17 cellular contexts compared by ENCODE assay signal in the genomic region with DNA sequence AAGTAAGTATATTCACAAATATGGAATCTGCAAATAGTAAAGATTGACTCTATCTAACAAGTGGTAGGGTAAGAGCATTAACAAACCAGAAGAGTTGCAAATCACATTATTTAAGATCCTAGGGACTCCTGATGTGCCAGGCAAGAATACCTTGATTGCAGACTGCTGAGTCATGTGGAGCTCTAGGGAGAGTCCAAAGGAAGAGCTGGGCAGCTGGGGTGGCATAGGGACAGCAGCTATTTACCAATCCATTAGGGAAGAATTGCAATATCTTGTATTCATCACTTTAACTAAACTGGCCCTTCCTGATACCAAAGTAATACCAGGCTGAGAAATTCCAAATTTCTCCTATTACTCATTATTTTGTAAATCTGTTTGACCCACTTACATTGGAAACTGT. TPM values are rescaled to one million over a fixed set of nuclear protein-coding genes. Genes with fewer than 3 reads are reported as not detected.
"Had no signal": no experiment of that assay in that cellular context is flagged by ENCODE, and none has a peak within 500 bp of the region (broad histone marks: within the 10 kb centered on the region; RNA-seq: fewer than 3 reads in every experiment).

No MANE protein-coding gene starts in this region.

- DNase-seq: activated CD4-positive, alpha-beta memory T cell treated with anti-CD3 and anti-CD28 coated beads, Interleukin-2, amount 10 ng/mL, durations not matched to agents 7 days and 5 days; activated CD4-positive, alpha-beta T cell treated with anti-CD3 and anti-CD28 coated beads for 36 hours; activated effector memory CD4-positive, alpha-beta T cell treated with Interleukin-2 at 50 U/mL for 16 hours; activated T-cell treated with anti-CD3 and anti-CD28 coated beads, Interleukin-2, amount 50 U/mL, for 4 hours; adrenal gland; caudate nucleus; foreskin melanocyte; lower lobe of right lung; midbrain had no signal

- H3K4me1 ChIP-seq: adrenal gland had no signal

- ATAC-seq: activated CD4-positive, alpha-beta T cell treated with anti-CD3 and anti-CD28 coated beads for 36 hours; activated T-cell treated with anti-CD3 and anti-CD28 coated beads, Interleukin-2, amount 50 U/mL, for 4 hours; stimulated activated effector memory CD8-positive, alpha-beta T cell treated with anti-CD3 and anti-CD28 coated beads, Interleukin-12 subunit alpha, Interleukin-12 subunit beta, amount 100 ng/mL, for 72 hours had no signal

- FAIRE-seq: colon, endometrium had no signal

- H3K27me3 Mint-ChIP-seq: activated naive CD4-positive, alpha-beta T cell treated with anti-CD3 and anti-CD28 coated beads, Interleukin-2, amount 50 U/mL, for 24 hours had no signal

- H3K27ac ChIP-seq: adrenal gland, lower lobe of right lung, thoracic aorta had no signal

- H3K4me1 Mint-ChIP-seq: activated CD4-positive, alpha-beta memory T cell treated with anti-CD3 and anti-CD28 coated beads, Interleukin-2, amount 10 ng/mL, durations not matched to agents 7 days and 5 days; activated CD4-positive, alpha-beta T cell treated with anti-CD3 and anti-CD28 coated beads for 36 hours; activated naive CD4-positive, alpha-beta T cell treated with anti-CD3 and anti-CD28 coated beads, Interleukin-2, amount 50 U/mL, for 24 hours; neural crest cell; stimulated activated effector memory CD8-positive, alpha-beta T cell treated with anti-CD3 and anti-CD28 coated beads, Interleukin-12 subunit alpha, Interleukin-12 subunit beta, amount 100 ng/mL, for 72 hours had no signal

- H3K9me3 Mint-ChIP-seq: activated CD4-positive, alpha-beta memory T cell treated with anti-CD3 and anti-CD28 coated beads, Interleukin-2, amount 10 ng/mL, durations not matched to agents 7 days and 5 days; activated naive CD4-positive, alpha-beta T cell treated with anti-CD3 and anti-CD28 coated beads, Interleukin-2, amount 50 U/mL, for 24 hours; activated T-cell treated with anti-CD3 and anti-CD28 coated beads, Interleukin-2, amount 50 U/mL, for 4 hours; stimulated activated effector memory CD8-positive, alpha-beta T cell treated with anti-CD3 and anti-CD28 coated beads, Interleukin-12 subunit alpha, Interleukin-12 subunit beta, amount 100 ng/mL, for 72 hours had no signal

- H3K9me3 ChIP-seq: adrenal gland, lower lobe of right lung, thoracic aorta had no signal

- H3K27ac Mint-ChIP-seq: activated CD4-positive, alpha-beta memory T cell treated with anti-CD3 and anti-CD28 coated beads, Interleukin-2, amount 10 ng/mL, durations not matched to agents 7 days and 5 days; activated CD4-positive, alpha-beta T cell treated with anti-CD3 and anti-CD28 coated beads for 36 hours; activated naive CD4-positive, alpha-beta T cell treated with anti-CD3 and anti-CD28 coated beads, Interleukin-2, amount 50 U/mL, for 24 hours; stimulated activated effector memory CD8-positive, alpha-beta T cell treated with anti-CD3 and anti-CD28 coated beads, Interleukin-12 subunit alpha, Interleukin-12 subunit beta, amount 100 ng/mL, for 72 hours had no signal

- H3K36me3 Mint-ChIP-seq: activated naive CD4-positive, alpha-beta T cell treated with anti-CD3 and anti-CD28 coated beads, Interleukin-2, amount 50 U/mL, for 24 hours; stimulated activated effector memory CD8-positive, alpha-beta T cell treated with anti-CD3 and anti-CD28 coated beads, Interleukin-12 subunit alpha, Interleukin-12 subunit beta, amount 100 ng/mL, for 72 hours had no signal

- H3K36me3 ChIP-seq: adrenal gland, lower lobe of right lung, thoracic aorta had no signal

- H3K4me3 ChIP-seq: adrenal gland, lower lobe of right lung, thoracic aorta had no signal

- H3K4me3 Mint-ChIP-seq: activated CD4-positive, alpha-beta memory T cell treated with anti-CD3 and anti-CD28 coated beads, Interleukin-2, amount 10 ng/mL, durations not matched to agents 7 days and 5 days; activated CD4-positive, alpha-beta T cell treated with anti-CD3 and anti-CD28 coated beads for 36 hours; activated naive CD4-positive, alpha-beta T cell treated with anti-CD3 and anti-CD28 coated beads, Interleukin-2, amount 50 U/mL, for 24 hours; activated T-cell treated with anti-CD3 and anti-CD28 coated beads, Interleukin-2, amount 50 U/mL, for 4 hours; neural crest cell; stimulated activated effector memory CD8-positive, alpha-beta T cell treated with anti-CD3 and anti-CD28 coated beads, Interleukin-12 subunit alpha, Interleukin-12 subunit beta, amount 100 ng/mL, for 72 hours had no signal

- H3K27me3 ChIP-seq: adrenal gland had no signal

RNA-seq across cellular contexts. Expression of gene ACP3, which starts 52.2 kb away (rescaled TPM):
- total RNA-seq: activated CD4-positive, alpha-beta memory T cell treated with anti-CD3 and anti-CD28 coated beads, Interleukin-2, amount 10 ng/mL, durations not matched to agents 7 days and 5 days; activated CD4-positive, alpha-beta T cell treated with anti-CD3 and anti-CD28 coated beads for 36 hours; activated T-cell treated with anti-CD3 and anti-CD28 coated beads, Interleukin-2, amount 50 U/mL, for 4 hours; neural crest cell; osteocyte; T-helper 1 cell treated with Interleukin-12 subunit alpha and Interleukin-12 subunit beta and Interleukin-4 antibody, amounts not matched to agents 30 ng/mL and 1 ng/mL, for 36 hours had no signal
